8 cellular contexts compared by ENCODE assay signal in genomic region chr16:21790506-21790905, GRCh38.
DNase-seq lines count a peak whose midpoint lies in the region; ATAC-seq lines count a peak whose summit lies in the region.
"Not testable (repeated sequence)": the region's sequence is repeated elsewhere in the genome, so short reads cannot be mapped to it uniquely, and the experiment has no call there.

No MANE protein-coding gene starts in this region.

- H3K79me2 ChIP-seq in ACC112 (ENCODE audit: control insufficient read depth, insufficient read depth, low read length, unreplicated experiment) = not testable (repeated sequence)

- not testable (repeated sequence) for H3K36me3 ChIP-seq in ACC112 (ENCODE audit: insufficient read depth, low read length)

- not testable (repeated sequence) for H3K4me3 Mint-ChIP-seq in activated CD4-positive, alpha-beta T cell treated with anti-CD3 and anti-CD28 coated beads for 36 hours; effector memory CD8-positive, alpha-beta T cell

- H3K27ac Mint-ChIP-seq in activated CD4-positive, alpha-beta T cell treated with anti-CD3 and anti-CD28 coated beads for 36 hours; effector memory CD8-positive, alpha-beta T cell: not testable (repeated sequence)

- not testable (repeated sequence) for H3K4me3 ChIP-seq in ACC112 (ENCODE audit: low read depth, low read length)

- H3K27me3 ChIP-seq in ACC112 (ENCODE audit: insufficient read depth, low read length) = not testable (repeated sequence)

- not testable (repeated sequence) for H3K36me3 Mint-ChIP-seq in activated CD4-positive, alpha-beta T cell treated with anti-CD3 and anti-CD28 coated beads for 36 hours (ENCODE audit: low read depth); effector memory CD8-positive, alpha-beta T cell (ENCODE audit: insufficient read depth)

- not testable (repeated sequence) for H3K4me1 Mint-ChIP-seq in activated CD4-positive, alpha-beta T cell treated with anti-CD3 and anti-CD28 coated beads for 36 hours; effector memory CD8-positive, alpha-beta T cell (ENCODE audit: low read depth in 2 of 2)

- DNase-seq in activated CD4-positive, alpha-beta T cell treated with anti-CD3 and anti-CD28 coated beads for 36 hours; effector memory CD8-positive, alpha-beta T cell; left lobe of liver (ENCODE audit: low spot score); sciatic nerve (ENCODE audit: low spot score): not testable (repeated sequence)

- CTCF ChIA-PET in activated CD4-positive, alpha-beta T cell treated with anti-CD3 and anti-CD28 coated beads for 36 hours (lab: Charles Lee) = not testable (repeated sequence)

- POLR2A ChIA-PET in activated CD4-positive, alpha-beta T cell treated with anti-CD3 and anti-CD28 coated beads for 36 hours (lab: Charles Lee) = not testable (repeated sequence)

- ATAC-seq in GM19452 (IDR thresholded peaks at IDR 0.05; ENCODE audit: unreplicated experiment) = peak; percentile 53
- ATAC-seq in HG02759 (IDR thresholded peaks at IDR 0.05; ENCODE audit: unreplicated experiment) = peak; percentile 65
- ATAC-seq in HG03565 (IDR thresholded peaks at IDR 0.05; ENCODE audit: unreplicated experiment) = peak; percentile 65
- peak; percentile 99 for ATAC-seq in activated CD4-positive, alpha-beta T cell treated with anti-CD3 and anti-CD28 coated beads for 36 hours
- ATAC-seq in effector memory CD8-positive, alpha-beta T cell (replicated peaks) = peak; percentile 51
- peak; percentile 48 for ATAC-seq in left lobe of liver
- peak; percentile 84 for ATAC-seq in sciatic nerve

- H3K27ac ChIP-seq in ACC112 (ENCODE audit: low read depth, low read length) = peak overlapping the region; percentile 32; the same call in 1 of the 2 replicates

- not testable (repeated sequence) for H3K9me3 Mint-ChIP-seq in activated CD4-positive, alpha-beta T cell treated with anti-CD3 and anti-CD28 coated beads for 36 hours (ENCODE audit: low read depth); effector memory CD8-positive, alpha-beta T cell

- not testable (repeated sequence) for H3K4me1 ChIP-seq in ACC112 (ENCODE audit: control insufficient read depth, insufficient read depth, low read length, unreplicated experiment)

- H3K27me3 Mint-ChIP-seq in activated CD4-positive, alpha-beta T cell treated with anti-CD3 and anti-CD28 coated beads for 36 hours; effector memory CD8-positive, alpha-beta T cell: not testable (repeated sequence)

- intact Hi-C loops in activated CD4-positive, alpha-beta T cell treated with anti-CD3 and anti-CD28 coated beads for 36 hours (cut with DNase I, micrococcal nuclease); sciatic nerve (cut with DNase I): not testable (repeated sequence)

- not testable (repeated sequence) for H2AFZ ChIP-seq in ACC112 (ENCODE audit: low read length, unreplicated experiment)

Comparison
In these comparisons a context has a peak if more than half of its experiments do, and no peak if none do; other contexts are left out.
1. ATAC-seq: peak in every context shown above with its lines; median percentile 99 in activated CD4-positive, alpha-beta T cell treated with anti-CD3 and anti-CD28 coated beads for 36 hours; 84 in sciatic nerve; 65 in HG02759; 65 in HG03565; 53 in GM19452; 51 in effector memory CD8-positive, alpha-beta T cell; 48 in left lobe of liver.